ENCODE assay signal across 22 cellular contexts in genomic region chr18:79715280-79715679, GRCh38. TPM values are rescaled to one million over a fixed set of nuclear protein-coding genes. Genes with fewer than 3 reads are reported as not detected.
DNase-seq lines count a peak whose midpoint lies in the region; ATAC-seq and TF ChIP-seq lines count a peak whose summit lies in the region.
"Had no signal": no experiment of that assay in that cellular context is flagged by ENCODE, and none has a peak within 500 bp of the region (broad histone marks: within the 10 kb centered on the region; RNA-seq: fewer than 3 reads in every experiment).

No MANE protein-coding gene starts in this region.

- H3K14ac ChIP-seq in trophoblast cell (ENCODE audit: low read length) = no peak overlapping the region

- no peaks in the 10 kb centered on the region for H3K79me2 ChIP-seq in trophoblast cell (ENCODE audit: control insufficient read depth, insufficient read depth, low read length, poor library complexity)

- H3K4me2 ChIP-seq in trophoblast cell (ENCODE audit: low read length) = no peak overlapping the region
- H3K4me2 ChIP-seq: A549, KMS-11 had no signal

- no peak overlapping the region for H3K18ac ChIP-seq in trophoblast cell (ENCODE audit: low read length)

- H3K4ac ChIP-seq in trophoblast cell (ENCODE audit: low read depth, low read length) = no peak overlapping the region

- no CpG with 5 or more reads among the region's 26 CpGs for WGBS in trophoblast cell (ENCODE audit: extremely low coverage, insufficient coverage, insufficient read length)

- no peak overlapping the region for H2AFZ ChIP-seq in trophoblast cell (ENCODE audit: insufficient read depth, low read length, poor library complexity)

- H3K79me1 ChIP-seq in trophoblast cell (ENCODE audit: low read length) = no peaks in the 10 kb centered on the region

- no peak overlapping the region for H2AK5ac ChIP-seq in trophoblast cell (ENCODE audit: low read length)

- no peak overlapping the region for H3K9ac ChIP-seq in trophoblast cell (ENCODE audit: low read length)
- H3K9ac ChIP-seq: KMS-11 had no signal

- peaks cover 6 to 10% of the 10 kb centered on the region in 2 donors for H3K9me3 Mint-ChIP-seq in activated naive CD4-positive, alpha-beta T cell treated with anti-CD3 and anti-CD28 coated beads, Interleukin-2, amount 50 U/mL, for 72 hours
- H3K9me3 Mint-ChIP-seq in activated CD8-positive, alpha-beta T cell treated with anti-CD3 and anti-CD28 coated beads, Interleukin-2, amount 10 ng/mL, durations not matched to agents 7 days and 5 days (ENCODE audit: insufficient read depth) = no peaks in the 10 kb centered on the region
- H3K9me3 Mint-ChIP-seq in dendritic cell treated with granulocyte-macrophage colony-stimulating factor and Interleukin-4, amounts not matched to agents 40 ng/mL and 50 ng/mL, for 4 days = peaks cover 24% of the 10 kb centered on the region
- H3K9me3 Mint-ChIP-seq in progenitor cell of endocrine pancreas (ENCODE audit: low read depth) = no peaks in the 10 kb centered on the region
- H3K9me3 Mint-ChIP-seq: CD4-positive, alpha-beta memory T cell had no signal

- peaks cover 68 to 70% of the 10 kb centered on the region in 2 experiments for H3K36me3 ChIP-seq in trophoblast cell (ENCODE audit: control insufficient read depth in 1 of 2, insufficient read depth in 2 of 2, low read length in 2 of 2)
- H3K36me3 ChIP-seq: BE2C had no signal

- TF ChIP-seq CTCF in progenitor cell of endocrine pancreas (IDR thresholded peaks at IDR 0.05; ENCODE audit: unreplicated experiment) = no peak

- no peak overlapping the region for H3K23ac ChIP-seq in trophoblast cell (ENCODE audit: low read length)

- H3K4me1 ChIP-seq in trophoblast cell (ENCODE audit: control insufficient read depth in 1 of 2, insufficient read depth in 2 of 2, low read length in 2 of 2) = no peaks in the 10 kb centered on the region
- H3K4me1 ChIP-seq: A549, BE2C, Caco-2 had no signal

- peaks cover 7% of the 10 kb centered on the region for H3K4me1 Mint-ChIP-seq in activated CD8-positive, alpha-beta T cell treated with anti-CD3 and anti-CD28 coated beads, Interleukin-2, amount 10 ng/mL, durations not matched to agents 7 days and 5 days (ENCODE audit: low read depth)
- no peaks in the 10 kb centered on the region for H3K4me1 Mint-ChIP-seq in dendritic cell treated with granulocyte-macrophage colony-stimulating factor and Interleukin-4, amounts not matched to agents 40 ng/mL and 50 ng/mL, for 4 days (ENCODE audit: low read depth)
- no peaks in the 10 kb centered on the region for H3K4me1 Mint-ChIP-seq in progenitor cell of endocrine pancreas (ENCODE audit: low read depth)

- H3K27ac ChIP-seq in trophoblast cell (ENCODE audit: low read depth, low read length) = no peak overlapping the region
- H3K27ac ChIP-seq: A549, KMS-11 had no signal

- peak overlapping the region; percentile 13 for H3K4me3 ChIP-seq in trophoblast cell (ENCODE audit: low read depth, low read length)
- H3K4me3 ChIP-seq: A549 had no signal

- no peak overlapping the region for H2BK12ac ChIP-seq in trophoblast cell (ENCODE audit: low read length)

- CTCF ChIA-PET in activated CD8-positive, alpha-beta T cell treated with anti-CD3 and anti-CD28 coated beads, Interleukin-2, amount 10 ng/mL, durations not matched to agents 7 days and 5 days (lab: Charles Lee) = no interaction called here

- H4K91ac ChIP-seq in trophoblast cell (ENCODE audit: low read depth, low read length) = no peak overlapping the region

- H3K27me3 ChIP-seq in trophoblast cell (ENCODE audit: insufficient read depth, low read length) = no peaks in the 10 kb centered on the region
- H3K27me3 ChIP-seq: BE2C had no signal

- no peak overlapping the region for H4K8ac ChIP-seq in trophoblast cell (ENCODE audit: low read depth, low read length)

- POLR2A ChIA-PET in activated CD8-positive, alpha-beta T cell treated with anti-CD3 and anti-CD28 coated beads, Interleukin-2, amount 10 ng/mL, durations not matched to agents 7 days and 5 days (lab: Charles Lee) = no interaction called here

- peaks cover 27 to 42% of the 10 kb centered on the region in 2 donors for H3K36me3 Mint-ChIP-seq in activated naive CD4-positive, alpha-beta T cell treated with anti-CD3 and anti-CD28 coated beads, Interleukin-2, amount 50 U/mL, for 72 hours
- peaks cover 61% of the 10 kb centered on the region for H3K36me3 Mint-ChIP-seq in activated CD8-positive, alpha-beta T cell treated with anti-CD3 and anti-CD28 coated beads, Interleukin-2, amount 10 ng/mL, durations not matched to agents 7 days and 5 days (ENCODE audit: low read depth)
- H3K36me3 Mint-ChIP-seq in dendritic cell treated with granulocyte-macrophage colony-stimulating factor and Interleukin-4, amounts not matched to agents 40 ng/mL and 50 ng/mL, for 4 days (ENCODE audit: low read depth) = peaks cover 100% of the 10 kb centered on the region
- peaks cover 21% of the 10 kb centered on the region for H3K36me3 Mint-ChIP-seq in progenitor cell of endocrine pancreas (ENCODE audit: insufficient read depth)

- H3K27me3 Mint-ChIP-seq in activated CD8-positive, alpha-beta T cell treated with anti-CD3 and anti-CD28 coated beads, Interleukin-2, amount 10 ng/mL, durations not matched to agents 7 days and 5 days (ENCODE audit: low read depth) = no peaks in the 10 kb centered on the region
- H3K27me3 Mint-ChIP-seq in dendritic cell treated with granulocyte-macrophage colony-stimulating factor and Interleukin-4, amounts not matched to agents 40 ng/mL and 50 ng/mL, for 4 days = no peaks in the 10 kb centered on the region
- H3K27me3 Mint-ChIP-seq in progenitor cell of endocrine pancreas = no peaks in the 10 kb centered on the region
- H3K27me3 Mint-ChIP-seq: CD4-positive, alpha-beta memory T cell had no signal

- intact Hi-C loops in dendritic cell treated with granulocyte-macrophage colony-stimulating factor and Interleukin-4, amounts not matched to agents 40 ng/mL and 50 ng/mL, for 4 days (cut with micrococcal nuclease) = no loop called here

- no peak overlapping the region for H3K4me3 Mint-ChIP-seq in activated CD8-positive, alpha-beta T cell treated with anti-CD3 and anti-CD28 coated beads, Interleukin-2, amount 10 ng/mL, durations not matched to agents 7 days and 5 days
- no peak overlapping the region for H3K4me3 Mint-ChIP-seq in dendritic cell treated with granulocyte-macrophage colony-stimulating factor and Interleukin-4, amounts not matched to agents 40 ng/mL and 50 ng/mL, for 4 days
- H3K4me3 Mint-ChIP-seq in progenitor cell of endocrine pancreas (ENCODE audit: low read depth) = no peak overlapping the region
- H3K4me3 Mint-ChIP-seq: CD4-positive, alpha-beta memory T cell had no signal

- H3K27ac Mint-ChIP-seq in activated naive CD4-positive, alpha-beta T cell treated with anti-CD3 and anti-CD28 coated beads, Interleukin-2, amount 50 U/mL, for 72 hours = peak overlapping the region; percentile 68 to 79
- peak overlapping the region; percentile 76 for H3K27ac Mint-ChIP-seq in activated CD8-positive, alpha-beta T cell treated with anti-CD3 and anti-CD28 coated beads, Interleukin-2, amount 10 ng/mL, durations not matched to agents 7 days and 5 days
- H3K27ac Mint-ChIP-seq in dendritic cell treated with granulocyte-macrophage colony-stimulating factor and Interleukin-4, amounts not matched to agents 40 ng/mL and 50 ng/mL, for 4 days = peak overlapping the region; percentile 16
- H3K27ac Mint-ChIP-seq in progenitor cell of endocrine pancreas = no peak overlapping the region

- no peak for ATAC-seq in activated naive CD4-positive, alpha-beta T cell treated with anti-CD3 and anti-CD28 coated beads, Interleukin-2, amount 50 U/mL, for 72 hours
- no peak for ATAC-seq in activated CD8-positive, alpha-beta T cell treated with anti-CD3 and anti-CD28 coated beads, Interleukin-2, amount 10 ng/mL, durations not matched to agents 7 days and 5 days
- ATAC-seq: A549, Panc1 had no signal

- H2BK120ac ChIP-seq in trophoblast cell (ENCODE audit: insufficient read depth, low read length, poor library complexity) = no peak overlapping the region

- peaks cover 9% of the 10 kb centered on the region for H3K9me3 ChIP-seq in trophoblast cell (ENCODE audit: insufficient read depth, low read depth, low read length)
- H3K9me3 ChIP-seq: A549, BE2C, Caco-2 had no signal

- no peak for DNase-seq in activated naive CD4-positive, alpha-beta T cell treated with anti-CD3 and anti-CD28 coated beads, Interleukin-2, amount 50 U/mL, for 72 hours (ENCODE audit: low spot score in 2 of 2)
- no peak for DNase-seq in activated naive CD4-positive, alpha-beta T cell treated with anti-CD3 and anti-CD28 coated beads, Interleukin-2, amount 50 U/mL, for 16 hours
- DNase-seq in activated CD8-positive, alpha-beta T cell treated with anti-CD3 and anti-CD28 coated beads, Interleukin-2, amount 10 ng/mL, durations not matched to agents 7 days and 5 days = no peak
- no peak for DNase-seq in trophoblast cell
- DNase-seq in CD1c-positive myeloid dendritic cell (ENCODE audit: extremely low spot score) = no peak
- no peak for DNase-seq in progenitor cell of endocrine pancreas (ENCODE audit: low spot score, unreplicated experiment)
- DNase-seq: BE2C; Caco-2; CD4-positive, alpha-beta memory T cell; DMS 273 treated with DMSO at 0.1 percent for 48 hours; DMS79 treated with DMSO at 0.1 percent for 48 hours; IMR-90; NCI-H1105 treated with DMSO at 0.1 percent for 48 hours; NCI-H2081; NCI-H2171; NCI-H345; NCI-H524; NCI-H774 had no signal

- H4K12ac ChIP-seq in trophoblast cell (ENCODE audit: low read depth, low read length) = no peak overlapping the region

- no peak overlapping the region for H2BK5ac ChIP-seq in trophoblast cell (ENCODE audit: low read depth, low read length, poor library complexity)

RNA-seq across cellular contexts. Expression of gene CTDP1, which starts 35.7 kb away (rescaled TPM):
- 10 to 100 TPM; 37.5 to 81.4 TPM for total RNA-seq in activated naive CD4-positive, alpha-beta T cell treated with anti-CD3 and anti-CD28 coated beads, Interleukin-2, amount 50 U/mL, for 72 hours
- 10 to 100 TPM; 35.5 to 36.8 TPM for total RNA-seq in activated CD8-positive, alpha-beta T cell treated with anti-CD3 and anti-CD28 coated beads, Interleukin-2, amount 10 ng/mL, durations not matched to agents 7 days and 5 days
- polyA plus RNA-seq in trophoblast cell (2013) = 21.4 and 21.6 TPM in 2 replicates
- total RNA-seq in progenitor cell of endocrine pancreas = 23.9 and 24.9 TPM in 2 replicates
